Comparison of ENCODE assay signal across 18 cellular contexts in the genomic region with DNA sequence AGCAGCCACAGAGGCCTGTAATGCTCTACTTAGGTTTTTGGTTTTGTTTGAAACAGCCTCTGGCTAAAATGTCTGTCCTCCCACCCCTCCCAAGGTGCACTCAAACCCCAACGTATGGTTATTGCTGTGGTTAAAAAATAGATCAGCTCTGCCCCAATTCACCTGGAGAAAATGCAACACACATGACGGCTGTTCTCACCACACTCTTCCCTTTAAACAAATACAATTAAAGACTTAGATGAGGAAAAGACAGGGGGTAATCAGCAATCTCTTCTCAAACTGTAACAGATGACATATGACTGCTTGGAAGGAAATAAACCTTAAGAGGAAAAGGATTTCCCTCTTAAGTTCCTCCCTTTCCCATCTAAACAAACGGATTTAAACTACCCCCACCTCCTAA. TPM values are rescaled to one million over a fixed set of nuclear protein-coding genes. Genes with fewer than 3 reads are reported as not detected.
DNase-seq lines count a peak whose midpoint lies in the region; ATAC-seq and TF ChIP-seq lines count a peak whose summit lies in the region.
"Had no signal": no experiment of that assay in that cellular context is flagged by ENCODE, and none has a peak within 500 bp of the region (broad histone marks: within the 10 kb centered on the region; RNA-seq: fewer than 3 reads in every experiment).

No MANE protein-coding gene starts in this region.

- TF ChIP-seq POLR2A in transverse colon (IDR thresholded peaks at IDR 0.05) = no peak

- H3K9me3 ChIP-seq in transverse colon = no peaks in the 10 kb centered on the region
- H3K9me3 ChIP-seq: A549, sigmoid colon, tibial artery had no signal

- ATAC-seq in activated naive CD8-positive, alpha-beta T cell treated with anti-CD3 and anti-CD28 coated beads, Interleukin-2, amount 50 U/mL, for 24 hours = no peak
- no peak for ATAC-seq in GM19023 (IDR thresholded peaks at IDR 0.05; ENCODE audit: unreplicated experiment)
- no peak for ATAC-seq in HG02870 (IDR thresholded peaks at IDR 0.05; ENCODE audit: unreplicated experiment)

- H3K36me3 ChIP-seq in transverse colon = peaks cover 0 to 13% (median 6%) of the 10 kb centered on the region in 4 donors

- WGBS in transverse colon (ENCODE audit: low coverage in 1 of 2), 2 donors = 22 to 36% methylated on average over 3 of the region's 3 CpGs

- intact Hi-C loops in activated T-helper 1 cell treated with anti-CD3 and anti-CD28 coated beads, Interleukin-12 subunit alpha, Interleukin-12 subunit beta, Interleukin-2, Interleukin-4 antibody, amounts not matched to agents 30 ng/mL and 10 ng/mL and 1 ng/mL, durations not matched to agents 14 hours and 24 hours and 36 hours (cut with micrococcal nuclease) = no loop called here
- intact Hi-C loops in transverse colon (cut with DNase I; ENCODE audit: low total_unique reads) = no loop called here

- H3K27ac ChIP-seq in transverse colon = peak overlapping the region; percentile 47 to 90 (median 62)
- H3K27ac ChIP-seq: A549 had no signal

- no peaks in the 10 kb centered on the region for H3K9me3 Mint-ChIP-seq in activated naive CD8-positive, alpha-beta T cell (ENCODE audit: low read depth)
- H3K9me3 Mint-ChIP-seq in activated naive CD8-positive, alpha-beta T cell treated with anti-CD3 and anti-CD28 coated beads, Interleukin-2, amount 50 U/mL, for 24 hours = no peaks in the 10 kb centered on the region
- no peaks in the 10 kb centered on the region for H3K9me3 Mint-ChIP-seq in activated T-helper 1 cell treated with anti-CD3 and anti-CD28 coated beads, Interleukin-12 subunit alpha, Interleukin-12 subunit beta, Interleukin-2, Interleukin-4 antibody, amounts not matched to agents 30 ng/mL and 10 ng/mL and 1 ng/mL, durations not matched to agents 14 hours and 24 hours and 36 hours
- H3K9me3 Mint-ChIP-seq in glutamatergic neuron (ENCODE audit: unreplicated experiment) = peaks cover 2% of the 10 kb centered on the region
- H3K9me3 Mint-ChIP-seq: CD4-positive, CD25-positive, alpha-beta regulatory T cell had no signal

- DNase-seq in activated naive CD8-positive, alpha-beta T cell treated with anti-CD3 and anti-CD28 coated beads, Interleukin-2, amount 50 U/mL, for 24 hours = no peak
- DNase-seq in activated T-helper 1 cell treated with anti-CD3 and anti-CD28 coated beads, Interleukin-12 subunit alpha, Interleukin-12 subunit beta, Interleukin-2, Interleukin-4 antibody, amounts not matched to agents 30 ng/mL and 10 ng/mL and 1 ng/mL, durations not matched to agents 14 hours and 24 hours and 36 hours (ENCODE audit: low spot score) = no peak
- DNase-seq in glutamatergic neuron (no peak), transverse colon (no peak), NCI-H1436 treated with DMSO at 0.1 percent for 48 hours (lab: John Stamatoyannopoulos, UW) (no peak)
- DNase-seq: activated naive CD4-positive, alpha-beta T cell; CD4-positive, CD25-positive, alpha-beta regulatory T cell; EL; NCI-H2029 treated with DMSO at 0.1 percent for 48 hours; occipital lobe; sigmoid colon; stimulated activated CD4-positive, alpha-beta T cell treated with anti-CD3 and anti-CD28 coated beads, Interleukin-2, amount 100 ng/mL, for 48 hours; tibial artery had no signal

- H3K4me3 ChIP-seq in transverse colon = no peak overlapping the region
- H3K4me3 ChIP-seq: A549, sigmoid colon, tibial artery had no signal

- in situ Hi-C loops in transverse colon (cut with MboI; ENCODE audit: low pct_ligation_motif_present in 1 of 4, low pct_unique_long_range_greater_than_20kb in 1 of 4, low sequenced_read_pairs in 3 of 4) = no loop called here

- H3K27ac Mint-ChIP-seq in activated naive CD8-positive, alpha-beta T cell = peak overlapping the region; percentile 54
- H3K27ac Mint-ChIP-seq in activated naive CD8-positive, alpha-beta T cell treated with anti-CD3 and anti-CD28 coated beads, Interleukin-2, amount 50 U/mL, for 24 hours = no peak overlapping the region
- peak overlapping the region; percentile 53 for H3K27ac Mint-ChIP-seq in activated T-helper 1 cell treated with anti-CD3 and anti-CD28 coated beads, Interleukin-12 subunit alpha, Interleukin-12 subunit beta, Interleukin-2, Interleukin-4 antibody, amounts not matched to agents 30 ng/mL and 10 ng/mL and 1 ng/mL, durations not matched to agents 14 hours and 24 hours and 36 hours
- H3K27ac Mint-ChIP-seq in glutamatergic neuron (ENCODE audit: unreplicated experiment) = peak overlapping the region; percentile 34

- no peak overlapping the region for H3K4me3 Mint-ChIP-seq in activated naive CD8-positive, alpha-beta T cell
- no peak overlapping the region for H3K4me3 Mint-ChIP-seq in activated naive CD8-positive, alpha-beta T cell treated with anti-CD3 and anti-CD28 coated beads, Interleukin-2, amount 50 U/mL, for 24 hours
- H3K4me3 Mint-ChIP-seq in activated T-helper 1 cell treated with anti-CD3 and anti-CD28 coated beads, Interleukin-12 subunit alpha, Interleukin-12 subunit beta, Interleukin-2, Interleukin-4 antibody, amounts not matched to agents 30 ng/mL and 10 ng/mL and 1 ng/mL, durations not matched to agents 14 hours and 24 hours and 36 hours = no peak overlapping the region
- no peak overlapping the region for H3K4me3 Mint-ChIP-seq in glutamatergic neuron (ENCODE audit: unreplicated experiment)
- H3K4me3 Mint-ChIP-seq: CD4-positive, CD25-positive, alpha-beta regulatory T cell had no signal

- H3K27me3 Mint-ChIP-seq in activated naive CD8-positive, alpha-beta T cell = no peaks in the 10 kb centered on the region
- H3K27me3 Mint-ChIP-seq in activated naive CD8-positive, alpha-beta T cell treated with anti-CD3 and anti-CD28 coated beads, Interleukin-2, amount 50 U/mL, for 24 hours = no peaks in the 10 kb centered on the region
- no peaks in the 10 kb centered on the region for H3K27me3 Mint-ChIP-seq in activated T-helper 1 cell treated with anti-CD3 and anti-CD28 coated beads, Interleukin-12 subunit alpha, Interleukin-12 subunit beta, Interleukin-2, Interleukin-4 antibody, amounts not matched to agents 30 ng/mL and 10 ng/mL and 1 ng/mL, durations not matched to agents 14 hours and 24 hours and 36 hours (ENCODE audit: insufficient read depth)
- H3K27me3 Mint-ChIP-seq in glutamatergic neuron (ENCODE audit: unreplicated experiment) = peaks cover 4% of the 10 kb centered on the region
- H3K27me3 Mint-ChIP-seq: CD4-positive, CD25-positive, alpha-beta regulatory T cell had no signal

- peaks cover 17% of the 10 kb centered on the region for H3K4me1 Mint-ChIP-seq in activated naive CD8-positive, alpha-beta T cell (ENCODE audit: low read depth)
- peaks cover 21% of the 10 kb centered on the region for H3K4me1 Mint-ChIP-seq in activated naive CD8-positive, alpha-beta T cell treated with anti-CD3 and anti-CD28 coated beads, Interleukin-2, amount 50 U/mL, for 24 hours
- peaks cover 29% of the 10 kb centered on the region for H3K4me1 Mint-ChIP-seq in activated T-helper 1 cell treated with anti-CD3 and anti-CD28 coated beads, Interleukin-12 subunit alpha, Interleukin-12 subunit beta, Interleukin-2, Interleukin-4 antibody, amounts not matched to agents 30 ng/mL and 10 ng/mL and 1 ng/mL, durations not matched to agents 14 hours and 24 hours and 36 hours (ENCODE audit: low read depth)
- peaks cover 28% of the 10 kb centered on the region for H3K4me1 Mint-ChIP-seq in glutamatergic neuron (ENCODE audit: low read depth, unreplicated experiment)

- TF ChIP-seq CTCF in glutamatergic neuron (IDR thresholded peaks at IDR 0.05; ENCODE audit: partially characterized antibody, unreplicated experiment) (no peak), transverse colon (IDR thresholded peaks at IDR 0.05) (no peak)

- peaks cover 9% of the 10 kb centered on the region for H3K36me3 Mint-ChIP-seq in activated naive CD8-positive, alpha-beta T cell
- peaks cover 22% of the 10 kb centered on the region for H3K36me3 Mint-ChIP-seq in activated naive CD8-positive, alpha-beta T cell treated with anti-CD3 and anti-CD28 coated beads, Interleukin-2, amount 50 U/mL, for 24 hours (ENCODE audit: low read depth)
- H3K36me3 Mint-ChIP-seq in activated T-helper 1 cell treated with anti-CD3 and anti-CD28 coated beads, Interleukin-12 subunit alpha, Interleukin-12 subunit beta, Interleukin-2, Interleukin-4 antibody, amounts not matched to agents 30 ng/mL and 10 ng/mL and 1 ng/mL, durations not matched to agents 14 hours and 24 hours and 36 hours (ENCODE audit: low read depth) = peaks cover 32% of the 10 kb centered on the region
- peaks cover 6% of the 10 kb centered on the region for H3K36me3 Mint-ChIP-seq in glutamatergic neuron (ENCODE audit: unreplicated experiment)

- H3K4me1 ChIP-seq in transverse colon = peaks cover 17 to 53% (median 20%) of the 10 kb centered on the region in 4 donors

- no peaks in the 10 kb centered on the region for H3K27me3 ChIP-seq in transverse colon
- H3K27me3 ChIP-seq: sigmoid colon, tibial artery had no signal

- TF ChIP-seq EP300 in transverse colon (IDR thresholded peaks at IDR 0.05; ENCODE audit: low read depth) = no peak

RNA-seq across cellular contexts. Expression of gene MTMR11, which starts 6.2 kb away (rescaled TPM):
- 5.6 and 8.5 TPM in 2 replicates for total RNA-seq in activated T-helper 1 cell treated with anti-CD3 and anti-CD28 coated beads, Interleukin-12 subunit alpha, Interleukin-12 subunit beta, Interleukin-2, Interleukin-4 antibody, amounts not matched to agents 30 ng/mL and 10 ng/mL and 1 ng/mL, durations not matched to agents 14 hours and 24 hours and 36 hours
- total RNA-seq in glutamatergic neuron (ENCODE audit: unreplicated experiment) (2.6 TPM), transverse colon (100 to 1,000 TPM; 284 to 483 (median 296) TPM)

RNA-seq across cellular contexts. Expression of gene SF3B4, which starts 15.3 kb away (rescaled TPM):
- 125 and 136 TPM in 2 replicates for total RNA-seq in activated T-helper 1 cell treated with anti-CD3 and anti-CD28 coated beads, Interleukin-12 subunit alpha, Interleukin-12 subunit beta, Interleukin-2, Interleukin-4 antibody, amounts not matched to agents 30 ng/mL and 10 ng/mL and 1 ng/mL, durations not matched to agents 14 hours and 24 hours and 36 hours
- total RNA-seq in glutamatergic neuron (ENCODE audit: unreplicated experiment) = 47.3 TPM
- total RNA-seq in transverse colon = 10 to 100 TPM; 32.4 to 78.6 (median 46.2) TPM

RNA-seq across cellular contexts. Expression of gene SV2A, which starts 25.2 kb away (rescaled TPM):
- 17.3 and 18.6 TPM in 2 replicates for total RNA-seq in activated T-helper 1 cell treated with anti-CD3 and anti-CD28 coated beads, Interleukin-12 subunit alpha, Interleukin-12 subunit beta, Interleukin-2, Interleukin-4 antibody, amounts not matched to agents 30 ng/mL and 10 ng/mL and 1 ng/mL, durations not matched to agents 14 hours and 24 hours and 36 hours
- total RNA-seq in glutamatergic neuron (ENCODE audit: unreplicated experiment) (34.9 TPM), transverse colon (1 to 10 TPM in 3 of 4 donors, under 1 TPM in 1; 0.40 to 2.5 (median 1.5) TPM)
- total RNA-seq: HT-29 had no signal

RNA-seq across cellular contexts. Expression of gene BOLA1, which starts 43.5 kb away (rescaled TPM):
- total RNA-seq in activated T-helper 1 cell treated with anti-CD3 and anti-CD28 coated beads, Interleukin-12 subunit alpha, Interleukin-12 subunit beta, Interleukin-2, Interleukin-4 antibody, amounts not matched to agents 30 ng/mL and 10 ng/mL and 1 ng/mL, durations not matched to agents 14 hours and 24 hours and 36 hours = 23.9 and 24.3 TPM in 2 replicates
- total RNA-seq in glutamatergic neuron (ENCODE audit: unreplicated experiment) (6.4 TPM), transverse colon (10 to 100 TPM in 3 of 4 donors, 1 to 10 TPM in 1; 7.4 to 61.0 (median 31.5) TPM)

Comparison
In these comparisons a context has a peak if more than half of its experiments do, and no peak if none do; other contexts are left out.
1. RNA of gene MTMR11, which starts 6.2 kb away (total RNA-seq): 284 to 483 TPM in transverse colon; 5.6 to 8.5 TPM in activated T-helper 1 cell treated with anti-CD3 and anti-CD28 coated beads, Interleukin-12 subunit alpha, Interleukin-12 subunit beta, Interleukin-2, Interleukin-4 antibody, amounts not matched to agents 30 ng/mL and 10 ng/mL and 1 ng/mL, durations not matched to agents 14 hours and 24 hours and 36 hours and 2.6 TPM in glutamatergic neuron (single experiment); every median in the first group is over 10 times any median in the second.